ENCODE assay signal across 8 cellular contexts in the genomic region with DNA sequence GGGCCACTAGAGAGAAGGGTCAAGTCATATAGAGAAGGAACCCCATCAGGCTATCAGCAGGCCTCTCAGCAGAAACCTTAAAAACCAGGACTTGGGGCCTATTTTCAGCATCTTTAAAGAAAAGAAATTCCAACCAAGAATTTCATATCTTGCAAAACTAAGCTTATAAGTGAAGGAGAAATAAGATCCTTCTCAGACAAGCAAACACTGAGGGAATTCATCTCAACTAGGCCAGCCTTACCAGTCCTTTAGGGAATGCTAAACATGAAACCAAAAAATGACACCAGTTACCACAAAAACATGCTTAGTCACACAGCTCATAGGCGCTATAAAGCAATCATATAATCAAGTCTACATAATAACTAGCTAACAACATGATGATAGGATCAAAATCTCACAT.
"Had no signal": no experiment of that assay in that cellular context is flagged by ENCODE, and none has a peak within 500 bp of the region (broad histone marks: within the 10 kb centered on the region; RNA-seq: fewer than 3 reads in every experiment).

No MANE protein-coding gene starts in this region.

- H3K27me3 Mint-ChIP-seq: IgD-negative memory B cell had no signal

- H3K36me3 Mint-ChIP-seq: IgD-negative memory B cell had no signal

- H3K27ac Mint-ChIP-seq: IgD-negative memory B cell had no signal

- H3K4me3 Mint-ChIP-seq: IgD-negative memory B cell had no signal

- FAIRE-seq: HTR-8/SVneo, K562 had no signal

- H3K4me3 ChIP-seq: K562 had no signal

- ATAC-seq: K562 had no signal

- H3K27ac ChIP-seq: HL-60, KMS-11 had no signal

- DNase-seq: IMR-90, KBM-7, KG1 had no signal

- H3K4me1 Mint-ChIP-seq: IgD-negative memory B cell had no signal

- H3K9ac ChIP-seq: KMS-11 had no signal

- H3K4me2 ChIP-seq: KMS-11 had no signal
